Comparison of ENCODE assay signal across 9 cellular contexts in genomic region chr6:119431799-119432198, GRCh38.
"Had no signal": no experiment of that assay in that cellular context is flagged by ENCODE, and none has a peak within 500 bp of the region (broad histone marks: within the 10 kb centered on the region; RNA-seq: fewer than 3 reads in every experiment).

No MANE protein-coding gene starts in this region.

- H3K9ac ChIP-seq: KMS-11 had no signal

- H2AFZ ChIP-seq: GM23338 had no signal

- FAIRE-seq: H1, H54 had no signal

- H3K27ac ChIP-seq: HL-60, KMS-11 had no signal

- ATAC-seq: GM23338 had no signal

- H3K4me2 ChIP-seq: GM23338, KMS-11 had no signal

- H3K4me3 ChIP-seq: GM23338 had no signal

- DNase-seq: H9, HCEC 1CT, Karpas-422, KBM-7 had no signal
